ENCODE assay signal across 12 cellular contexts in genomic region chr10:11578802-11579255, GRCh38. TPM values are rescaled to one million over a fixed set of nuclear protein-coding genes. Genes with fewer than 3 reads are reported as not detected.
DNase-seq lines count a peak whose midpoint lies in the region; ATAC-seq and TF ChIP-seq lines count a peak whose summit lies in the region.
"Had no signal": no experiment of that assay in that cellular context is flagged by ENCODE, and none has a peak within 500 bp of the region (broad histone marks: within the 10 kb centered on the region; RNA-seq: fewer than 3 reads in every experiment).

No MANE protein-coding gene starts in this region.

- peaks cover 3% of the 10 kb centered on the region for H3K4me1 Mint-ChIP-seq in activated T-helper 17 cell treated with anti-CD3 and anti-CD28 coated beads, Interleukin-2, amount 50 U/mL, for 72 hours
- peaks cover 33% of the 10 kb centered on the region for H3K4me1 Mint-ChIP-seq in CD14-positive monocyte

- H3K9me3 Mint-ChIP-seq in activated T-helper 17 cell treated with anti-CD3 and anti-CD28 coated beads, Interleukin-2, amount 50 U/mL, for 72 hours = no peaks in the 10 kb centered on the region
- peaks cover 0 to 5% (median 0%) of the 10 kb centered on the region in 7 donors for H3K9me3 Mint-ChIP-seq in CD14-positive monocyte

- TF ChIP-seq CTCF in CD14-positive monocyte (IDR thresholded peaks at IDR 0.05) = no peak

- no peak overlapping the region for H3K27ac Mint-ChIP-seq in activated T-helper 17 cell treated with anti-CD3 and anti-CD28 coated beads, Interleukin-2, amount 50 U/mL, for 72 hours
- no peak overlapping the region for H3K27ac Mint-ChIP-seq in CD14-positive monocyte

- ATAC-seq in HG02852 (IDR thresholded peaks at IDR 0.05; ENCODE audit: unreplicated experiment) = peak; percentile 56
- ATAC-seq in activated T-helper 17 cell treated with anti-CD3 and anti-CD28 coated beads, Interleukin-2, amount 50 U/mL, for 72 hours (replicated peaks) = peak; percentile 69
- ATAC-seq: Right ventricle myocardium inferior had no signal

- no peaks in the 10 kb centered on the region for H3K27me3 Mint-ChIP-seq in activated T-helper 17 cell treated with anti-CD3 and anti-CD28 coated beads, Interleukin-2, amount 50 U/mL, for 72 hours
- H3K27me3 Mint-ChIP-seq in CD14-positive monocyte (ENCODE audit: low read depth in 3 of 3) = peaks cover 0 to 2% (median 1%) of the 10 kb centered on the region in 3 donors

- no peaks in the 10 kb centered on the region for H3K36me3 Mint-ChIP-seq in activated T-helper 17 cell treated with anti-CD3 and anti-CD28 coated beads, Interleukin-2, amount 50 U/mL, for 72 hours (ENCODE audit: low read depth)
- no peaks in the 10 kb centered on the region for H3K36me3 Mint-ChIP-seq in CD14-positive monocyte

- peak; percentile 69 for DNase-seq in activated CD4-positive, alpha-beta T cell treated with anti-CD3 and anti-CD28 coated beads for 48 hours
- no peak for DNase-seq in activated CD4-positive, alpha-beta T cell treated with anti-CD3 and anti-CD28 coated beads for 1 hour
- DNase-seq in stimulated activated CD8-positive, alpha-beta memory T cell treated with anti-CD3 and anti-CD28 coated beads, Interleukin-7, amount 100 ng/mL, for 4 hours (ENCODE audit: low read depth in 2 of 2) = peak; percentile 8 to 11
- DNase-seq in NCI-H748 treated with DMSO at 0.1 percent for 48 hours (lab: John Stamatoyannopoulos, UW) (no peak), COLO668 (lab: John Stamatoyannopoulos, UW; ENCODE audit: unreplicated experiment) (no peak), CD14-positive monocyte (ENCODE audit: low spot score) (no peak)
- DNase-seq: ACHN, NCI-H1436 treated with DMSO at 0.1 percent for 48 hours, posterior cingulate gyrus had no signal

- no peak overlapping the region for H3K4me3 Mint-ChIP-seq in activated T-helper 17 cell treated with anti-CD3 and anti-CD28 coated beads, Interleukin-2, amount 50 U/mL, for 72 hours
- H3K4me3 Mint-ChIP-seq in CD14-positive monocyte = no peak overlapping the region

- intact Hi-C loops in CD14-positive monocyte (cut with micrococcal nuclease) = no loop called here

RNA-seq across cellular contexts. Expression of gene USP6NL, which starts 32.6 kb away (rescaled TPM):
- total RNA-seq in activated T-helper 17 cell treated with anti-CD3 and anti-CD28 coated beads, Interleukin-2, amount 50 U/mL, for 72 hours = 1 to 10 TPM in 1 of 2 donors, under 1 TPM in 1; 0.74 to 1.7 TPM
- polyA plus RNA-seq in CD14-positive monocyte = 1 to 10 TPM; 6.7 to 7.7 TPM

Comparison
In these comparisons a context has a peak if more than half of its experiments do, and no peak if none do; other contexts are left out.
1. DNase-seq: peak in activated CD4-positive, alpha-beta T cell treated with anti-CD3 and anti-CD28 coated beads for 48 hours (single experiment) and stimulated activated CD8-positive, alpha-beta memory T cell treated with anti-CD3 and anti-CD28 coated beads, Interleukin-7, amount 100 ng/mL, for 4 hours (2 of 2); none in activated CD4-positive, alpha-beta T cell treated with anti-CD3 and anti-CD28 coated beads for 1 hour (single experiment), NCI-H748 treated with DMSO at 0.1 percent for 48 hours (single experiment), COLO668 (single experiment) and CD14-positive monocyte (single experiment).